ENCODE assay signal across 8 cellular contexts in genomic region chr15:96333194-96334016, GRCh38. TPM values are rescaled to one million over a fixed set of nuclear protein-coding genes. Genes with fewer than 3 reads are reported as not detected.
A peak's percentile ranks its signal among the peaks of the same experiment; 100 is the strongest.
DNase-seq lines count a peak whose midpoint lies in the region; TF ChIP-seq lines count a peak whose summit lies in the region.

No MANE protein-coding gene starts in this region.

- in situ Hi-C loops in brain microvascular endothelial cell (cut with HindIII; ENCODE audit: low pct_ligation_motif_present, low sequenced_read_pairs) = loop anchor here (25.0 kb wide), 2 partner anchors 1046 to 1296 kb away; no protein-coding TSS in a partner anchor

- no peak for DNase-seq in CD4-positive, alpha-beta memory T cell
- DNase-seq in HuH-7.5 (ENCODE audit: low spot score) (peak; percentile 70), brain microvascular endothelial cell (peak; percentile 38), substantia nigra (lab: John Stamatoyannopoulos, UW) (peak in 5 of 49 donors; percentile 19 to 57 (median 43)), CD1c-positive myeloid dendritic cell (ENCODE audit: extremely low spot score) (no peak), NCI-H446 treated with DMSO at 0.1 percent for 48 hours (lab: John Stamatoyannopoulos, UW) (no peak)
- no peak for DNase-seq in stimulated activated CD4-positive, alpha-beta T cell treated with anti-CD3 and anti-CD28 coated beads, Interleukin-4, amount 100 ng/mL, for 1 hour

- H3K4me1 ChIP-seq in CD4-positive, alpha-beta memory T cell (ENCODE audit: insufficient read depth, low read length) = peaks cover 9% of the 10 kb centered on the region

- POLR2A ChIA-PET in CD4-positive, alpha-beta memory T cell (lab: Charles Lee; ENCODE audit: partially characterized antibody) = no interaction called here

- H3K27me3 Mint-ChIP-seq in CD4-positive, alpha-beta memory T cell = peaks cover 52 to 53% of the 10 kb centered on the region in 2 donors

- no peaks in the 10 kb centered on the region for H3K9me3 ChIP-seq in CD4-positive, alpha-beta memory T cell (ENCODE audit: control insufficient read depth in 1 of 2, low read length in 2 of 2)

- CTCF ChIA-PET in CD4-positive, alpha-beta memory T cell (lab: Charles Lee; ENCODE audit: partially characterized antibody) = no interaction called here

- TF ChIP-seq CTCF in brain microvascular endothelial cell (IDR thresholded peaks at IDR 0.05; ENCODE audit: low read depth, low read length, missing control alignments) = no peak

- peaks cover 21% of the 10 kb centered on the region for H3K27me3 ChIP-seq in CD4-positive, alpha-beta memory T cell (ENCODE audit: insufficient read depth, low read length)
- H3K27me3 ChIP-seq in brain microvascular endothelial cell (replicated peaks) = no peaks in the 10 kb centered on the region
- peaks cover 16% of the 10 kb centered on the region for H3K27me3 ChIP-seq in layer of hippocampus (ENCODE audit: control insufficient read depth, insufficient read depth, low read length)

- peaks cover 0 to 33% (median 17%) of the 10 kb centered on the region in 8 donors for H3K9me3 Mint-ChIP-seq in CD4-positive, alpha-beta memory T cell

- H3K27ac ChIP-seq in CD4-positive, alpha-beta memory T cell (ENCODE audit: low read depth, low read length) = no peak overlapping the region
- peak overlapping the region; percentile 77 for H3K27ac ChIP-seq in brain microvascular endothelial cell
- H3K27ac ChIP-seq in layer of hippocampus (ENCODE audit: low read depth, low read length) = peak overlapping the region; percentile 84
- H3K27ac ChIP-seq in substantia nigra (ENCODE audit: low read depth, low read length, poor library complexity, severe bottlenecking) = peak overlapping the region; percentile 50

- no peak overlapping the region for H3K4me3 ChIP-seq in CD4-positive, alpha-beta memory T cell (ENCODE audit: low read length in 2 of 2)
- H3K4me3 ChIP-seq in brain microvascular endothelial cell (ENCODE audit: low read depth, low read length) = peak overlapping the region; percentile 79

- peaks cover 6 to 27% (median 14%) of the 10 kb centered on the region in 4 donors for H3K4me1 Mint-ChIP-seq in CD4-positive, alpha-beta memory T cell

- H3K27ac Mint-ChIP-seq in CD4-positive, alpha-beta memory T cell = no peak overlapping the region

- intact Hi-C loops in CD4-positive, alpha-beta memory T cell (cut with micrococcal nuclease) = no loop called here

- peak overlapping the region in 5 of 8 donors; percentile 43 to 67 (median 48) for H3K4me3 Mint-ChIP-seq in CD4-positive, alpha-beta memory T cell

- no peaks in the 10 kb centered on the region for H3K36me3 ChIP-seq in CD4-positive, alpha-beta memory T cell (ENCODE audit: insufficient read depth, low read length)
- H3K36me3 ChIP-seq in brain microvascular endothelial cell (replicated peaks) = peaks cover 66% of the 10 kb centered on the region

- peaks cover 0 to 4% of the 10 kb centered on the region in 2 donors for H3K36me3 Mint-ChIP-seq in CD4-positive, alpha-beta memory T cell

RNA-seq across cellular contexts. Expression of gene NR2F2, which starts 2.9 kb away (rescaled TPM):
- not detected for total RNA-seq in CD4-positive, alpha-beta memory T cell
- polyA plus RNA-seq in CD4-positive, alpha-beta memory T cell = not detected

Comparison
In these comparisons a context has a peak if more than half of its experiments do, and no peak if none do; other contexts are left out.
1. DNase-seq: peak in HuH-7.5 (single experiment) and brain microvascular endothelial cell (single experiment); none in CD4-positive, alpha-beta memory T cell (0 of 5), CD1c-positive myeloid dendritic cell (single experiment), NCI-H446 treated with DMSO at 0.1 percent for 48 hours (single experiment) and stimulated activated CD4-positive, alpha-beta T cell treated with anti-CD3 and anti-CD28 coated beads, Interleukin-4, amount 100 ng/mL, for 1 hour (single experiment).